Comparison of ENCODE assay signal across 8 cellular contexts in the genomic region with DNA sequence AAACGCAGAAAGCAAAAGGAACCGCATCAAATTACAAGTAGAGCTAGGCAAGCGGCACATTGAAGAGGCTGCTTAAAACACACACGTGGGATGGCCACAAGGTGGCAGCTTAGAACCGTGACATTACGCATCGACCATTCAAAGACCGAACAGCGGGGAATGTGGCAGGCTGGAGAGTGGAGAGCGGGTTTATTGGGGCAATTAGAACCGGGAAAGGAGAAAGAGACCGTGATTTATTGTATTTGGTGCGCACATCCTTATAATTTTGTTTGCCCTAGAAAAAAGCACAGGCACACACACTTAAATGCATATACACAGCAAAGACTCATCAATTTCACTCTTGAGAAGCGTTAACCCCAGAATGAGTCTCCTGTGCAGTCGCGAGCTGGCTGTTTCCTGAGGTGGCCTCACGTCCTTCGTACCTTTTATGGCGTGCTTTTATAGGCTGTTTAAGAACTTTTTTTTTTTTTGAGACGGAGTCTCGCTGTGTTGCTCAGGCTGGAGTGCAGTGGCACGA. TPM values are rescaled to one million over a fixed set of nuclear protein-coding genes. Genes with fewer than 3 reads are reported as not detected.
A peak's percentile ranks its signal among the peaks of the same experiment; 100 is the strongest.
DNase-seq lines count a peak whose midpoint lies in the region; ATAC-seq and TF ChIP-seq lines count a peak whose summit lies in the region.

No MANE protein-coding gene starts in this region.

- H2AFZ ChIP-seq in H9 (ENCODE audit: low read length) = no peak overlapping the region

- no peak overlapping the region for H3K23ac ChIP-seq in H9 (ENCODE audit: insufficient read length, low read depth, low read length)

- peak overlapping the region; percentile 37 for H3K4me3 ChIP-seq in LNCaP clone FGC (ENCODE audit: low read depth, low read length)
- peak overlapping the region; percentile 48 for H3K4me3 ChIP-seq in fibroblast of the aortic adventitia (ENCODE audit: low read depth, low read length)

- peaks cover 5% of the 10 kb centered on the region for H3K27me3 Mint-ChIP-seq in H9 (ENCODE audit: low read depth)
- peaks cover 9% of the 10 kb centered on the region for H3K27me3 Mint-ChIP-seq in activated T-helper 17 cell treated with anti-CD3 and anti-CD28 coated beads, Interleukin-2, amount 50 U/mL, for 72 hours

- H3K9ac ChIP-seq in H9 (ENCODE audit: extremely low read depth, insufficient read length, low read length) = no peak overlapping the region

- no peak overlapping the region for H3K56ac ChIP-seq in H9 (ENCODE audit: insufficient read length, low read depth, low read length)

- H3K14ac ChIP-seq in H9 (ENCODE audit: insufficient read depth, low read length) = no peak overlapping the region

- H4K8ac ChIP-seq in H9 (replicated peaks; ENCODE audit: insufficient read length, low read depth, low read length) = no peak overlapping the region

- H3K4me3 Mint-ChIP-seq in H9 = peak overlapping the region in 1 of 2 experiments; percentile 39; a peak in 4 of 5 replicates
- H3K4me3 Mint-ChIP-seq in activated T-helper 17 cell treated with anti-CD3 and anti-CD28 coated beads, Interleukin-2, amount 50 U/mL, for 72 hours = peak overlapping the region; percentile 54

- H2BK15ac ChIP-seq in H9 (ENCODE audit: low read depth, low read length) = no peak overlapping the region

- no CpG with 5 or more reads among the region's 22 CpGs for WGBS in H9 (ENCODE audit: extremely low coverage, insufficient read length, low lambda C conversion rate)

- H4K5ac ChIP-seq in H9 (ENCODE audit: insufficient read length, low read depth, low read length) = no peak overlapping the region

- H3K18ac ChIP-seq in H9 (ENCODE audit: insufficient read length, low read depth, low read length) = no peak overlapping the region

- H2BK5ac ChIP-seq in H9 (ENCODE audit: insufficient read length, low read length) = no peak overlapping the region

- H3K27ac ChIP-seq in H9 (ENCODE audit: insufficient read length, low read depth, low read length) (no peak overlapping the region), substantia nigra (ENCODE audit: low read depth, low read length, poor library complexity, severe bottlenecking) (no peak overlapping the region)

- no peak overlapping the region for H4K91ac ChIP-seq in H9 (ENCODE audit: insufficient read length, low read depth, low read length)

- no peaks in the 10 kb centered on the region for H3K79me1 ChIP-seq in H9 (ENCODE audit: insufficient read depth, low read depth, low read length, poor library complexity, severe bottlenecking)

- peak; percentile 90 for TF ChIP-seq CTCF in H9 (conservative IDR thresholded peaks at IDR 0.05)
- peak; percentile 93 for TF ChIP-seq CTCF in LNCaP clone FGC (IDR thresholded peaks at IDR 0.05; ENCODE audit: control insufficient read depth, extremely low read depth, insufficient read depth)
- TF ChIP-seq CTCF in fibroblast of the aortic adventitia (IDR thresholded peaks at IDR 0.05; ENCODE audit: insufficient read depth, low read length) = peak; percentile 82

- no peak overlapping the region for H2BK120ac ChIP-seq in H9 (ENCODE audit: low read depth, low read length, poor library complexity, severe bottlenecking)

- no peaks in the 10 kb centered on the region for H4K20me1 ChIP-seq in H9 (ENCODE audit: control insufficient read depth, insufficient read depth, insufficient read length)

- no peak overlapping the region for H2BK12ac ChIP-seq in H9 (ENCODE audit: insufficient read length, low read depth, low read length)

- H3K4me1 ChIP-seq in H9 (ENCODE audit: insufficient read depth, low read length) = no peaks in the 10 kb centered on the region

- in situ Hi-C loops in G401 (cut with HindIII; ENCODE audit: low sequenced_read_pairs) = no loop called here

- no peaks in the 10 kb centered on the region for H3K36me3 Mint-ChIP-seq in H9 (ENCODE audit: insufficient read depth in 1 of 3, low read depth in 3 of 3)
- H3K36me3 Mint-ChIP-seq in activated T-helper 17 cell treated with anti-CD3 and anti-CD28 coated beads, Interleukin-2, amount 50 U/mL, for 72 hours (ENCODE audit: low read depth) = no peaks in the 10 kb centered on the region

- H3K9me3 ChIP-seq in H9 (ENCODE audit: control insufficient read depth, low read depth, low read length) = no peaks in the 10 kb centered on the region

- no peak overlapping the region for H2BK20ac ChIP-seq in H9 (ENCODE audit: low read depth, low read length, poor library complexity, severe bottlenecking)

- no peak overlapping the region for H3K4ac ChIP-seq in H9 (ENCODE audit: low read depth, low read length)

- no peak overlapping the region for H3T11ph ChIP-seq in H9 (ENCODE audit: low read length)

- no peaks in the 10 kb centered on the region for H3K27me3 ChIP-seq in H9 (ENCODE audit: insufficient read depth, low read length)

- no peaks in the 10 kb centered on the region for H3K79me2 ChIP-seq in H9 (ENCODE audit: insufficient read depth, low read length)

- no peaks in the 10 kb centered on the region for H3K23me2 ChIP-seq in H9 (ENCODE audit: insufficient read length, low read depth, low read length, poor library complexity, severe bottlenecking)

- no peak overlapping the region for H3K27ac Mint-ChIP-seq in H9
- H3K27ac Mint-ChIP-seq in activated T-helper 17 cell treated with anti-CD3 and anti-CD28 coated beads, Interleukin-2, amount 50 U/mL, for 72 hours = no peak overlapping the region

- H3K9me3 Mint-ChIP-seq in H9 = no peaks in the 10 kb centered on the region; a peak in 1 of 5 replicates
- no peaks in the 10 kb centered on the region for H3K9me3 Mint-ChIP-seq in activated T-helper 17 cell treated with anti-CD3 and anti-CD28 coated beads, Interleukin-2, amount 50 U/mL, for 72 hours

- ATAC-seq in activated T-helper 17 cell treated with anti-CD3 and anti-CD28 coated beads, Interleukin-2, amount 50 U/mL, for 72 hours (replicated peaks) = peak; percentile 92

- H3K4me2 ChIP-seq in H9 (ENCODE audit: insufficient read depth, insufficient read length, low read length) = peak overlapping the region; percentile 43

- peak; percentile 92 for DNase-seq in G401 (ENCODE audit: low spot score)
- peak; percentile 92 for DNase-seq in H9
- DNase-seq in LNCaP clone FGC (ENCODE audit: low read depth) = peak; percentile 88
- DNase-seq in RPMI8226 = peak; percentile 84
- DNase-seq in fibroblast of the aortic adventitia (ENCODE audit: low read depth) = peak; percentile 93
- peak; percentile 74 for DNase-seq in non-pigmented ciliary epithelial cell (ENCODE audit: low read depth)
- DNase-seq in substantia nigra (lab: John Stamatoyannopoulos, UW) = peak in 46 of 49 donors; percentile 9 to 86 (median 70)

- peaks cover 9% of the 10 kb centered on the region in 2 experiments for H3K4me1 Mint-ChIP-seq in H9
- H3K4me1 Mint-ChIP-seq in activated T-helper 17 cell treated with anti-CD3 and anti-CD28 coated beads, Interleukin-2, amount 50 U/mL, for 72 hours = peaks cover 6% of the 10 kb centered on the region

- H2AK5ac ChIP-seq in H9 (ENCODE audit: insufficient read length, low read length) = no peak overlapping the region

RNA-seq across cellular contexts. Expression of gene MEP1B, which starts 31.7 kb away (rescaled TPM):
- not detected in 2 replicates for total RNA-seq in G401 (2014; rRNA removed; shearing (Covaris generic))
- total RNA-seq in H9 (2021) (not detected in 2 replicates), fibroblast of the aortic adventitia (ENCODE audit: low replicate concordance) (not detected in 2 replicates)
- under 1 TPM; 0.11 to 0.13 TPM for total RNA-seq in activated T-helper 17 cell treated with anti-CD3 and anti-CD28 coated beads, Interleukin-2, amount 50 U/mL, for 72 hours
